Comparison of ENCODE assay signal across 29 cellular contexts in the genomic region with DNA sequence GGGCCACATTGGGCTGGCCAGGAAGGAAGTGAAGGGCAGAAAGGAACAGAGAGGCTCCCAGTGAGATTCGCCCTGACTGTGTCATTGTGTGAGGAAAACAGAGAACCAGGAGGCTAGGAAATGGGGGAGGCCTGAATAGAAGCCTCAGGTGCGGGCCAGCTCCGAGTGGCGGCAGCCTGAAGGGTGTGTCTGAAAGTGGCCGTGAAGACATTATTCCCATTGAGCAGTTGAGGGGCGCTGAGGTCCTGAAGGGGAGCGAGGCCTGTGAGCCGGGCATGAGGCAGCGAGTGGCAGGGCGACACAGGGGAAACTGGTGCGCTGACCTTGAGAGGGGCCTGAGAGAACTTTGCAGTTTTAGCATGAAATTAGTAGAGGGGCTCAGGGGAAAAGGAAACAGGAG. TPM values are rescaled to one million over a fixed set of nuclear protein-coding genes. Genes with fewer than 3 reads are reported as not detected.
"Had no signal": no experiment of that assay in that cellular context is flagged by ENCODE, and none has a peak within 500 bp of the region (broad histone marks: within the 10 kb centered on the region; RNA-seq: fewer than 3 reads in every experiment).

No MANE protein-coding gene starts in this region.

- FAIRE-seq: bronchial epithelial cell, colon, islet of Langerhans, small intestine, TTC549 had no signal

- DNase-seq: activated CD4-positive, alpha-beta T cell treated with anti-CD3 and anti-CD28 coated beads, Interleukin-2, amount 10 ng/mL, durations not matched to agents 7 days and 5 days; activated CD4-positive, CD25-positive, alpha-beta regulatory T cell treated with anti-CD3 and anti-CD28 coated beads, Interleukin-2, amount 50 U/mL, for 72 hours; activated CD8-positive, alpha-beta T cell treated with anti-CD3 and anti-CD28 coated beads for 36 hours; activated T-cell treated with anti-CD3 and anti-CD28 coated beads, Interleukin-2, amount 50 U/mL, for 4 hours; anterior cingulate cortex; dermis blood vessel endothelial cell; effector CD4-positive, alpha-beta T cell; esophagus squamous epithelium; foreskin melanocyte; mammary epithelial cell; ovary; sigmoid colon; small intestine; stimulated activated CD4-positive, alpha-beta T cell treated with anti-CD3 and anti-CD28 coated beads, Interleukin-15, amount 100 ng/mL, for 24 hours; stimulated activated CD4-positive, alpha-beta T cell treated with anti-CD3 and anti-CD28 coated beads, Interleukin-2, amount 100 ng/mL, for 24 hours; stimulated activated naive CD4-positive, alpha-beta T cell; T-helper 9 cell; tibial artery had no signal

- H3K36me3 Mint-ChIP-seq: activated naive CD8-positive, alpha-beta T cell had no signal

- ATAC-seq: activated CD8-positive, alpha-beta T cell treated with anti-CD3 and anti-CD28 coated beads for 36 hours; activated T-cell treated with anti-CD3 and anti-CD28 coated beads, Interleukin-2, amount 50 U/mL, for 4 hours had no signal

- H3K4me1 Mint-ChIP-seq: activated CD4-positive, alpha-beta T cell treated with anti-CD3 and anti-CD28 coated beads, Interleukin-2, amount 10 ng/mL, durations not matched to agents 7 days and 5 days had no signal

- H3K36me3 ChIP-seq: ovary had no signal

- H3K27me3 ChIP-seq: esophagus squamous epithelium, ovary, sigmoid colon, suprapubic skin, tibial artery had no signal

- H3K4me3 ChIP-seq: esophagus squamous epithelium, ovary, sigmoid colon, suprapubic skin, tibial artery had no signal

- H3K27me3 Mint-ChIP-seq: activated CD4-positive, alpha-beta T cell treated with anti-CD3 and anti-CD28 coated beads, Interleukin-2, amount 10 ng/mL, durations not matched to agents 7 days and 5 days; activated CD8-positive, alpha-beta T cell treated with anti-CD3 and anti-CD28 coated beads for 36 hours; activated naive CD8-positive, alpha-beta T cell; progenitor cell of endocrine pancreas had no signal

- H3K4me3 Mint-ChIP-seq: activated CD4-positive, alpha-beta T cell treated with anti-CD3 and anti-CD28 coated beads, Interleukin-2, amount 10 ng/mL, durations not matched to agents 7 days and 5 days; activated CD8-positive, alpha-beta T cell treated with anti-CD3 and anti-CD28 coated beads for 36 hours; activated naive CD8-positive, alpha-beta T cell; activated T-cell treated with anti-CD3 and anti-CD28 coated beads, Interleukin-2, amount 50 U/mL, for 4 hours had no signal

- H3K9me3 Mint-ChIP-seq: activated CD4-positive, alpha-beta T cell treated with anti-CD3 and anti-CD28 coated beads, Interleukin-2, amount 10 ng/mL, durations not matched to agents 7 days and 5 days; activated CD8-positive, alpha-beta T cell treated with anti-CD3 and anti-CD28 coated beads for 36 hours; activated T-cell treated with anti-CD3 and anti-CD28 coated beads, Interleukin-2, amount 50 U/mL, for 4 hours; activated T-helper 2 cell treated with anti-CD3 and anti-CD28 coated beads, Interferon-gamma antibody, Interleukin-2, Interleukin-4, amounts not matched to agents 10 μg/mL and 5 μg/mL and 100 μg/mL, durations not matched to agents 14 hours and 24 hours and 36 hours; nephron had no signal

- H3K9me3 ChIP-seq: esophagus squamous epithelium, ovary, sigmoid colon, suprapubic skin, tibial artery had no signal

- H3K4me1 ChIP-seq: esophagus squamous epithelium, sigmoid colon, suprapubic skin had no signal

- H3K27ac ChIP-seq: epithelial cell of prostate, esophagus squamous epithelium, ovary, sigmoid colon, suprapubic skin, tibial artery, VCaP had no signal

- H3K27ac Mint-ChIP-seq: activated CD8-positive, alpha-beta T cell treated with anti-CD3 and anti-CD28 coated beads for 36 hours; activated naive CD8-positive, alpha-beta T cell; activated T-helper 2 cell treated with anti-CD3 and anti-CD28 coated beads, Interferon-gamma antibody, Interleukin-2, Interleukin-4, amounts not matched to agents 10 μg/mL and 5 μg/mL and 100 μg/mL, durations not matched to agents 14 hours and 24 hours and 36 hours; progenitor cell of endocrine pancreas had no signal

RNA-seq across cellular contexts. Expression of gene AHNAK2, which starts 14.3 kb away (rescaled TPM):
- total RNA-seq: activated CD4-positive, alpha-beta T cell treated with anti-CD3 and anti-CD28 coated beads, Interleukin-2, amount 10 ng/mL, durations not matched to agents 7 days and 5 days had no signal
